Comparison of ENCODE assay signal across 8 cellular contexts in the genomic region with DNA sequence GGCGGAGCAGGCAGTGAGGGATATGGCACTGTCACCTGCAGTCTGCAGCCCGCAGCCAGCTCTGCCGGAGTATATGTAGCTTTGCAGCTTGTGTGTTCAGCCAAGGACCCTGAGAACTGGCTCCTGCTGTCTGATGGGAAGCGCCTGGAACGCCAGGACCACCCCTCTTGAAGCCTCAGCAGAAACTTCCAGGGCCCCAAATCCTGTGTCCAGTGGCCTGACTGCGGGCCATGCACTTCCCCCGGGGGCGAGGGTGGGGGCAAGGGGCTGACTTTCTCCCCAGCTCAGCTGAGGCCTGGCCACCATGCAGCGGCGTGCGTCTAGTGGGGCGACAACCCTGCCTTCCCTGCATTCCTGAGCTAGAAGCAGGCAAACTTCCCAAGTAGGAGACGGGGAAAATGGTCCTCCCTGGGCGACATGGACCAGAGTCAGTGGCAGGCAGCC. TPM values are rescaled to one million over a fixed set of nuclear protein-coding genes. Genes with fewer than 3 reads are reported as not detected.
DNase-seq lines count a peak whose midpoint lies in the region; ATAC-seq and TF ChIP-seq lines count a peak whose summit lies in the region.

No MANE protein-coding gene starts in this region.

- ATAC-seq in T-cell (replicated peaks in 1 of 4) (no peak), left lobe of liver (no peak)

- H3K4me3 ChIP-seq in GM12865 (ENCODE audit: low read depth, low read length) (peak overlapping the region; percentile 67), fibroblast of pulmonary artery (replicated peaks; ENCODE audit: low read depth, low read length) (peak overlapping the region; percentile 76), retinal pigment epithelial cell (ENCODE audit: low read length) (peak overlapping the region; percentile 80)

- TF ChIP-seq CTCF in GM12865 (IDR thresholded peaks at IDR 0.05; ENCODE audit: insufficient read depth, low read depth, low read length, missing control alignments): no peak
- TF ChIP-seq CTCF in fibroblast of pulmonary artery (IDR thresholded peaks at IDR 0.05; ENCODE audit: low read length, missing control alignments): no peak
- TF ChIP-seq CTCF in retinal pigment epithelial cell (conservative IDR thresholded peaks at IDR 0.05; ENCODE audit: low read depth, low read length): no peak

- peak overlapping the region; percentile 71 to 78 for H3K27ac Mint-ChIP-seq in T-cell

- H3K9me3 Mint-ChIP-seq in T-cell: no peaks in the 10 kb centered on the region

- POLR2A ChIA-PET in T-cell (lab: Charles Lee): interaction anchor here in 1 of 2 donors (0.6 kb wide), 1 partner anchor 73 kb away, joined by 3 read pairs; no protein-coding TSS in a partner anchor

- DNase-seq in GM12865 (ENCODE audit: low read depth) (no peak), T-cell (no peak), fibroblast of pulmonary artery (ENCODE audit: low read depth) (no peak), retinal pigment epithelial cell (ENCODE audit: low read depth) (no peak), CD1c-positive myeloid dendritic cell (ENCODE audit: extremely low spot score) (no peak), left lobe of liver (ENCODE audit: low spot score) (no peak)
- no peak for DNase-seq in NK-92 treated with Interleukin-12 subunit alpha and Interleukin-12 subunit beta, amount 100 ng/mL, for 24 hours (lab: John Stamatoyannopoulos, UW)
- no peak for DNase-seq in activated CD4-positive, alpha-beta T cell treated with anti-CD3 and anti-CD28 coated beads for 1 hour

- CTCF ChIA-PET in T-cell (lab: Charles Lee): interaction anchor here in 1 of 2 donors (0.6 to 1.3 kb wide), 5 partner anchors 36 to 283 kb away, joined by 3 to 17 read pairs (median 5); a partner anchor contains a TSS

- no peaks in the 10 kb centered on the region for H3K27me3 Mint-ChIP-seq in T-cell

- no peaks in the 10 kb centered on the region for H3K36me3 Mint-ChIP-seq in T-cell

- peaks cover 49 to 57% (median 56%) of the 10 kb centered on the region in 3 donors for H3K4me1 Mint-ChIP-seq in T-cell

- peak overlapping the region; percentile 82 to 86 (median 84) for H3K4me3 Mint-ChIP-seq in T-cell

RNA-seq across cellular contexts. Expression of a gene that starts 32.3 kb away (rescaled TPM):
- total RNA-seq in T-cell (10 to 100 TPM; 35.0 to 44.2 (median 39.3) TPM), left lobe of liver (16.0 TPM)
